In genomic region chr6:134168580-134169223, GRCh38 we compare ENCODE assay signal across 1 cellular context.
TF ChIP-seq lines count a peak whose summit lies in the region.

No MANE protein-coding gene starts in this region.

TF ChIP-seq in endothelial cell of umbilical vein, 7 proteins besides CTCF, POLR2A, EP300 and RAD21:
- TF ChIP-seq FOS (IDR thresholded peaks at IDR 0.05; ENCODE audit: borderline replicate concordance, insufficient read depth, low read length): no peak
- TF ChIP-seq JUN (IDR thresholded peaks at IDR 0.05; ENCODE audit: borderline replicate concordance, insufficient read depth, insufficient read length, low read depth): no peak
- peak; percentile 44 for TF ChIP-seq POLR2AphosphoS5 (IDR thresholded peaks at IDR 0.05; ENCODE audit: insufficient read depth, low read depth, low read length)
- no peak for TF ChIP-seq GATA2 (IDR thresholded peaks at IDR 0.05; ENCODE audit: insufficient read depth, insufficient read length, low read depth, low read length)
